In genomic region chr2:144449028-144449406, GRCh38 we compare ENCODE assay signal across 8 cellular contexts.
DNase-seq lines count a peak whose midpoint lies in the region; ATAC-seq and TF ChIP-seq lines count a peak whose summit lies in the region.

No MANE protein-coding gene starts in this region.

- peaks cover 46% of the 10 kb centered on the region for H3K36me3 Mint-ChIP-seq in effector memory CD8-positive, alpha-beta T cell (ENCODE audit: insufficient read depth)
- peaks cover 8% of the 10 kb centered on the region for H3K36me3 Mint-ChIP-seq in natural killer cell
- H3K36me3 Mint-ChIP-seq in activated naive CD4-positive, alpha-beta T cell treated with anti-CD3 and anti-CD28 coated beads for 36 hours (ENCODE audit: low read depth) = no peaks in the 10 kb centered on the region

- H3K27me3 Mint-ChIP-seq in effector memory CD8-positive, alpha-beta T cell = no peaks in the 10 kb centered on the region
- no peaks in the 10 kb centered on the region for H3K27me3 Mint-ChIP-seq in natural killer cell (ENCODE audit: low read depth in 2 of 2)
- H3K27me3 Mint-ChIP-seq in activated naive CD4-positive, alpha-beta T cell treated with anti-CD3 and anti-CD28 coated beads for 36 hours (ENCODE audit: low read depth) = peaks cover 26% of the 10 kb centered on the region

- H3K27ac ChIP-seq in C4-2B = no peak overlapping the region

- CTCF ChIA-PET in activated naive CD4-positive, alpha-beta T cell treated with anti-CD3 and anti-CD28 coated beads for 36 hours (lab: Charles Lee) = interaction anchor here (0.6 to 1.0 kb wide), 2 partner anchors 25 to 301 kb away, joined by 3 read pairs; no protein-coding TSS in a partner anchor

- H3K4me3 Mint-ChIP-seq in effector memory CD8-positive, alpha-beta T cell = peak overlapping the region; percentile 66 to 81
- H3K4me3 Mint-ChIP-seq in natural killer cell = peak overlapping the region; percentile 65
- no peak overlapping the region for H3K4me3 Mint-ChIP-seq in activated naive CD4-positive, alpha-beta T cell treated with anti-CD3 and anti-CD28 coated beads for 36 hours

- H3K27ac Mint-ChIP-seq in effector memory CD8-positive, alpha-beta T cell = peak overlapping the region; percentile 83 to 91
- H3K27ac Mint-ChIP-seq in natural killer cell = peak overlapping the region in 1 of 2 donors; percentile 86
- no peak overlapping the region for H3K27ac Mint-ChIP-seq in activated naive CD4-positive, alpha-beta T cell treated with anti-CD3 and anti-CD28 coated beads for 36 hours

- intact Hi-C loops in natural killer cell (cut with micrococcal nuclease) = loop anchor here (2.0 kb wide), 1 partner anchor 16 kb away; no protein-coding TSS in a partner anchor
- intact Hi-C loops in activated naive CD4-positive, alpha-beta T cell treated with anti-CD3 and anti-CD28 coated beads for 36 hours (cut with micrococcal nuclease) = no loop called here

- H3K4me1 Mint-ChIP-seq in effector memory CD8-positive, alpha-beta T cell (ENCODE audit: low read depth in 2 of 2) = peaks cover 41 to 57% of the 10 kb centered on the region in 2 donors
- peaks cover 90 to 91% of the 10 kb centered on the region in 2 donors for H3K4me1 Mint-ChIP-seq in natural killer cell
- peaks cover 11% of the 10 kb centered on the region for H3K4me1 Mint-ChIP-seq in activated naive CD4-positive, alpha-beta T cell treated with anti-CD3 and anti-CD28 coated beads for 36 hours (ENCODE audit: low read depth)

- peak in 1 of 3 experiments; percentile 33 for DNase-seq in effector memory CD8-positive, alpha-beta T cell
- DNase-seq in natural killer cell = no peak
- DNase-seq in activated naive CD4-positive, alpha-beta T cell treated with anti-CD3 and anti-CD28 coated beads for 36 hours = no peak
- no peak for DNase-seq in inferior parietal cortex (ENCODE audit: extremely low spot score)
- no peak for DNase-seq in stimulated activated CD8-positive, alpha-beta memory T cell treated with anti-CD3 and anti-CD28 coated beads, Interleukin-4, amount 100 ng/mL, for 48 hours

- ATAC-seq in HG02571 (IDR thresholded peaks at IDR 0.05; ENCODE audit: unreplicated experiment) (peak; percentile 74), natural killer cell (peak; percentile 21 to 63 (median 36)), GM21825 (IDR thresholded peaks at IDR 0.05; ENCODE audit: unreplicated experiment) (no peak)
- peak; percentile 53 for ATAC-seq in effector memory CD8-positive, alpha-beta T cell (replicated peaks)

- TF ChIP-seq CTCF in C4-2B (conservative IDR thresholded peaks at IDR 0.05) (peak; percentile 38), natural killer cell (IDR thresholded peaks at IDR 0.05) (no peak)

- H3K9me3 Mint-ChIP-seq in effector memory CD8-positive, alpha-beta T cell = no peaks in the 10 kb centered on the region
- H3K9me3 Mint-ChIP-seq in natural killer cell = no peaks in the 10 kb centered on the region
- no peaks in the 10 kb centered on the region for H3K9me3 Mint-ChIP-seq in activated naive CD4-positive, alpha-beta T cell treated with anti-CD3 and anti-CD28 coated beads for 36 hours
